18 cellular contexts compared by ENCODE assay signal in genomic region chr5:126867237-126867636, GRCh38.
DNase-seq lines count a peak whose midpoint lies in the region; ATAC-seq, FAIRE-seq and TF ChIP-seq lines count a peak whose summit lies in the region.
"Had no signal": no experiment of that assay in that cellular context is flagged by ENCODE, and none has a peak within 500 bp of the region (broad histone marks: within the 10 kb centered on the region; RNA-seq: fewer than 3 reads in every experiment).

No MANE protein-coding gene starts in this region.

- H2BK20ac ChIP-seq in H1 (ENCODE audit: low read length) = 0 out of 2 replicates have a peak overlapping the region, but pooled peaks have one; percentile 29

- H2AFZ ChIP-seq in H1 (ENCODE audit: low read length) = no peak overlapping the region
- no peak overlapping the region for H2AFZ ChIP-seq in PC-9

- H2BK5ac ChIP-seq in H1 (ENCODE audit: low read depth, low read length) = no peak overlapping the region

- intact Hi-C loops in heart right ventricle (cut with DNase I) = no loop called here
- intact Hi-C loops in cardiac septum (cut with DNase I) = no loop called here
- intact Hi-C loops in PC-9 (cut with micrococcal nuclease; ENCODE audit: unreplicated experiment) = no loop called here
- intact Hi-C loops in activated CD4-positive, alpha-beta T cell treated with anti-CD3 and anti-CD28 coated beads, Interleukin-2, amount 10 ng/mL, durations not matched to agents 24 days and 14 days (cut with micrococcal nuclease) = no loop called here

- no peak for FAIRE-seq in H1 (lab: Jason Lieb, UNC)
- FAIRE-seq: A204.1, D721Med, H54 had no signal

- H3F3A ChIP-seq in PC-9 (ENCODE audit: insufficient read depth, low read depth) = no peaks in the 10 kb centered on the region

- TF ChIP-seq EP300 in H1 (IDR thresholded peaks at IDR 0.05; ENCODE audit: borderline replicate concordance in 1 of 2, low read depth in 2 of 2, low read length in 2 of 2) = no peak

- no peak overlapping the region for H3K23ac ChIP-seq in H1 (ENCODE audit: insufficient read length)

- DNase-seq in heart right ventricle (peak in 1 of 2 donors; percentile 36), cardiac septum (ENCODE audit: low spot score) (no peak), MV-4-11 (lab: John Stamatoyannopoulos, UW) (peak; percentile 28), H1 (ENCODE audit: low read depth in 1 of 2, low spot score in 2 of 2) (peak in 1 of 2 experiments; percentile 41), ureter (ENCODE audit: low spot score) (peak; percentile 37), PC-9 (no peak), cerebellum (ENCODE audit: low spot score) (no peak)
- DNase-seq in activated CD4-positive, alpha-beta T cell treated with anti-CD3 and anti-CD28 coated beads, Interleukin-2, amount 10 ng/mL, durations not matched to agents 24 days and 14 days = no peak
- DNase-seq: KG1, NCI-H1694 treated with DMSO at 0.1 percent for 48 hours, NCI-H2107, NCI-H345, NCI-H524 treated with DMSO at 0.1 percent for 48 hours, SJCRH30 had no signal

- no peak overlapping the region for H3K4ac ChIP-seq in H1 (replicated peaks; ENCODE audit: insufficient read length, low read depth, low read length)

- no peaks in the 10 kb centered on the region for H3K79me1 ChIP-seq in H1 (ENCODE audit: low read depth, low read length)

- no peak overlapping the region for H3K56ac ChIP-seq in H1 (replicated peaks; ENCODE audit: insufficient read length, low read depth, low read length)

- H3K4me1 ChIP-seq in heart right ventricle (peaks cover 0 to 27% (median 5%) of the 10 kb centered on the region in 9 donors), H1 (replicated peaks in 1 of 4; ENCODE audit: control insufficient read depth in 3 of 4, insufficient read depth in 4 of 4, low read length in 3 of 4) (peaks cover 1 to 6% (median 5%) of the 10 kb centered on the region in 4 experiments; a peak in 5 of 7 replicates), PC-9 (replicated peaks; ENCODE audit: insufficient read depth) (no peaks in the 10 kb centered on the region)
- H3K4me1 ChIP-seq: SJCRH30 had no signal

- no peaks in the 10 kb centered on the region for H3K79me2 ChIP-seq in H1 (ENCODE audit: control insufficient read depth in 1 of 2, insufficient read depth in 2 of 2, low read length in 2 of 2)
- no peaks in the 10 kb centered on the region for H3K79me2 ChIP-seq in PC-9 (ENCODE audit: low read depth)

- H2BK15ac ChIP-seq in H1 (ENCODE audit: low read length) = 0 out of 2 replicates have a peak overlapping the region, but pooled peaks have one; percentile 6

- no peak overlapping the region for H3K4me3 Mint-ChIP-seq in activated CD4-positive, alpha-beta T cell treated with anti-CD3 and anti-CD28 coated beads, Interleukin-2, amount 10 ng/mL, durations not matched to agents 24 days and 14 days

- H4K8ac ChIP-seq in H1 (ENCODE audit: extremely low read depth, insufficient read depth, low read length) = no peak overlapping the region

- no peak overlapping the region for H4K91ac ChIP-seq in H1 (replicated peaks; ENCODE audit: insufficient read length, low read length)

- H4K5ac ChIP-seq in H1 (ENCODE audit: insufficient read length, low read depth, low read length) = no peak overlapping the region

- H3K18ac ChIP-seq in H1 (ENCODE audit: extremely low read depth, low read length) = no peak overlapping the region

- H3K36me3 ChIP-seq in heart right ventricle (peaks cover 0 to 11% (median 0%) of the 10 kb centered on the region in 9 donors), H1 (ENCODE audit: control insufficient read depth in 2 of 4, insufficient read depth in 4 of 4, low read length in 3 of 4) (no peaks in the 10 kb centered on the region), PC-9 (ENCODE audit: low read depth) (no peaks in the 10 kb centered on the region)

- no peaks in the 10 kb centered on the region for H3K9me2 ChIP-seq in PC-9 (ENCODE audit: insufficient read depth)

- peak overlapping the region; percentile 69; the same call in 1 of the 2 replicates for H2BK12ac ChIP-seq in H1 (ENCODE audit: low read depth, low read length)

- H4K20me1 ChIP-seq in H1 (replicated peaks in 1 of 2; ENCODE audit: control insufficient read depth in 1 of 2, insufficient read depth in 2 of 2, low read length in 2 of 2) (peaks cover 0 to 2% of the 10 kb centered on the region in 2 experiments), PC-9 (ENCODE audit: insufficient read depth) (no peaks in the 10 kb centered on the region)

- peaks cover 11% of the 10 kb centered on the region for H3K4me1 Mint-ChIP-seq in activated CD4-positive, alpha-beta T cell treated with anti-CD3 and anti-CD28 coated beads, Interleukin-2, amount 10 ng/mL, durations not matched to agents 24 days and 14 days

- no peak overlapping the region for H3K27ac Mint-ChIP-seq in activated CD4-positive, alpha-beta T cell treated with anti-CD3 and anti-CD28 coated beads, Interleukin-2, amount 10 ng/mL, durations not matched to agents 24 days and 14 days

- no peaks in the 10 kb centered on the region for H3K27me3 ChIP-seq in heart right ventricle
- H3K27me3 ChIP-seq in H1 (replicated peaks in 1 of 4; ENCODE audit: control insufficient read depth in 3 of 4, extremely low read depth in 1 of 4, insufficient read depth in 3 of 4, low read length in 3 of 4) = no peaks in the 10 kb centered on the region
- H3K27me3 ChIP-seq in PC-9 (ENCODE audit: insufficient read depth, low read depth) = no peaks in the 10 kb centered on the region
- H3K27me3 ChIP-seq: SJCRH30 had no signal

- H2AK5ac ChIP-seq in H1 (ENCODE audit: low read depth, low read length) = no peak overlapping the region

- BruUV-seq in PC-9 (replicated peaks; lab: Mats Ljungman, UMichigan) = no TSS peak

- H3K36me3 Mint-ChIP-seq in activated CD4-positive, alpha-beta T cell treated with anti-CD3 and anti-CD28 coated beads, Interleukin-2, amount 10 ng/mL, durations not matched to agents 24 days and 14 days (ENCODE audit: low read depth) = peaks cover 2% of the 10 kb centered on the region

- no peaks in the 10 kb centered on the region for H3K9me3 Mint-ChIP-seq in activated CD4-positive, alpha-beta T cell treated with anti-CD3 and anti-CD28 coated beads, Interleukin-2, amount 10 ng/mL, durations not matched to agents 24 days and 14 days

- TF ChIP-seq CTCF in heart right ventricle (IDR thresholded peaks at IDR 0.05) (no peak), H1 (IDR thresholded peaks at IDR 0.05; ENCODE audit: control extremely low read depth in 1 of 3, insufficient read depth in 1 of 3, low read depth in 1 of 3, low read length in 3 of 3) (no peak), PC-9 (conservative IDR thresholded peaks at IDR 0.05) (no peak)

- H3K14ac ChIP-seq in H1 (ENCODE audit: insufficient read length) = no peak overlapping the region

- ATAC-seq in heart right ventricle = peak in 5 of 8 donors; percentile 9 to 54 (median 32)

- H3K4me3 ChIP-seq in heart right ventricle = no peak overlapping the region
- H3K4me3 ChIP-seq in H1 (ENCODE audit: extremely low read depth in 1 of 4, insufficient read depth in 2 of 4, low read depth in 3 of 4, low read length in 4 of 4) = no peak overlapping the region
- no peak overlapping the region for H3K4me3 ChIP-seq in PC-9
- H3K4me3 ChIP-seq: SJCRH30 had no signal

- peaks cover 4% of the 10 kb centered on the region; the same call in 1 of the 2 replicates for H3K23me2 ChIP-seq in H1 (ENCODE audit: low read depth, low read length)

- POLR2A ChIA-PET in H1 (lab: Charles Lee; ENCODE audit: partially characterized antibody) = no interaction called here
- POLR2A ChIA-PET in PC-9 (lab: Charles Lee; ENCODE audit: unreplicated experiment) = no interaction called here

- H3K4me2 ChIP-seq in H1 (ENCODE audit: insufficient read depth in 1 of 2, low read depth in 2 of 2, low read length in 2 of 2) (no peak overlapping the region), PC-9 (no peak overlapping the region)

- no peak overlapping the region for H2BK120ac ChIP-seq in H1 (replicated peaks; ENCODE audit: low read depth, low read length)

- no peak overlapping the region for H3K27ac ChIP-seq in heart right ventricle
- H3K27ac ChIP-seq in H1 (ENCODE audit: low read depth, low read length) = no peak overlapping the region
- H3K27ac ChIP-seq in PC-9 = no peak overlapping the region
- H3K27ac ChIP-seq: RWPE1, SJCRH30 had no signal

- no peak overlapping the region for H3K9ac ChIP-seq in H1 (replicated peaks in 1 of 4; ENCODE audit: extremely low read depth in 1 of 4, low read depth in 3 of 4, low read length in 3 of 4)

- H3K27me3 Mint-ChIP-seq in activated CD4-positive, alpha-beta T cell treated with anti-CD3 and anti-CD28 coated beads, Interleukin-2, amount 10 ng/mL, durations not matched to agents 24 days and 14 days = no peaks in the 10 kb centered on the region

- CTCF ChIA-PET in H1 (lab: Charles Lee; ENCODE audit: partially characterized antibody) = interaction anchor here (0.5 kb wide), 1 partner anchor 64 kb away, joined by 3 read pairs; no protein-coding TSS in a partner anchor
- CTCF ChIA-PET in PC-9 (lab: Charles Lee) = no interaction called here

- 58 to 66% methylated on average over 6 of the region's 6 CpGs for WGBS in heart right ventricle, 2 donors
- 95% methylated on average over 6 of the region's 6 CpGs; no CpG with 5 or more reads in 1 of the 2 experiments for WGBS in H1 (ENCODE audit: extremely low coverage in 1 of 2, insufficient coverage in 1 of 2, insufficient read length in 1 of 2, insufficient replicate concordance in 2 of 2, low coverage in 1 of 2, low lambda C conversion rate in 2 of 2, missing lambda C conversion rate in 1 of 2), 2 experiments

- TF ChIP-seq RAD21 in H1 (IDR thresholded peaks at IDR 0.05 in 1 of 2, conservative IDR thresholded peaks at IDR 0.05 in 1 of 2; ENCODE audit: low read depth in 2 of 2, low read length in 2 of 2) = no peak

- H3K9me3 ChIP-seq in heart right ventricle (no peaks in the 10 kb centered on the region), H1 (ENCODE audit: insufficient read depth in 2 of 2, low read depth in 1 of 2, low read length in 1 of 2) (no peaks in the 10 kb centered on the region), PC-9 (ENCODE audit: insufficient read depth, low read depth) (no peaks in the 10 kb centered on the region)
- H3K9me3 ChIP-seq: SJCRH30 had no signal

- no peak for TF ChIP-seq POLR2A in H1 (IDR thresholded peaks at IDR 0.05; ENCODE audit: control extremely low read depth in 1 of 2, low read depth in 2 of 2, low read length in 2 of 2)

TF ChIP-seq in H1, 55 proteins besides CTCF, POLR2A, EP300 and RAD21:
- TF ChIP-seq BCL11A (IDR thresholded peaks at IDR 0.05; ENCODE audit: low read depth in 2 of 2, low read length in 2 of 2) (no peak), CREB1 (IDR thresholded peaks at IDR 0.05) (no peak)

Comparison
In these comparisons a context has a peak if more than half of its experiments do, and no peak if none do; other contexts are left out.
1. DNase-seq: peak in MV-4-11 (single experiment) and ureter (single experiment); none in cardiac septum (single experiment), PC-9 (0 of 2), cerebellum (single experiment) and activated CD4-positive, alpha-beta T cell treated with anti-CD3 and anti-CD28 coated beads, Interleukin-2, amount 10 ng/mL, durations not matched to agents 24 days and 14 days (single experiment).